Comparison of ENCODE assay signal across 1 cellular context in the genomic region with DNA sequence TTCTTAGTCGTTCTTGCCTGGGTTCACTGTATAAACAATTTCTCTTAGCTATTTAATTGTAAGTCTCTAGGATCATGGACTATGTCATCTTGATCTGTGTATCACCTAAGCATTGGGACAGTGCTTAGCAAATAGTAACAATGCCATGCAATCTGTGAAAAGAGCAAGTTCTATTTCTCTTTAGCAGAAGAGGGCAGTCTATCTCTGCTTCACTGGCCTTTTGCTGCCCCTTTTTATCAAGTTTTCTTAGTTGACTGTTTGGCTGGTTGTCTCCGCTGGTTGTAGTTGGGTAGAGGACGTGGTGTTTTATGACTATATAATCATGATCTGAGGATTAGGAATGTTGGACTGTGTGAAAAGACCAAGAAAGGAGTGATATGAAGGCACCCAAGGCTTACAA.
TF ChIP-seq lines count a peak whose summit lies in the region.

No MANE protein-coding gene starts in this region.

TF ChIP-seq in WTC11, 78 proteins besides CTCF, POLR2A, EP300 and RAD21 (continued from another document):
- no peak for TF ChIP-seq ZNF416 (CRISPR knock-in tag; IDR thresholded peaks at IDR 0.05)
- TF ChIP-seq KAT7 (CRISPR knock-in tag; IDR thresholded peaks at IDR 0.05; ENCODE audit: borderline replicate concordance), result no peak
- TF ChIP-seq GRHL2 (CRISPR knock-in tag; IDR thresholded peaks at IDR 0.05; ENCODE audit: insufficient replicate concordance, severe bottlenecking), result no peak
- no peak for TF ChIP-seq PRRX2 (CRISPR knock-in tag; IDR thresholded peaks at IDR 0.05)
- TF ChIP-seq, protein P1, sequence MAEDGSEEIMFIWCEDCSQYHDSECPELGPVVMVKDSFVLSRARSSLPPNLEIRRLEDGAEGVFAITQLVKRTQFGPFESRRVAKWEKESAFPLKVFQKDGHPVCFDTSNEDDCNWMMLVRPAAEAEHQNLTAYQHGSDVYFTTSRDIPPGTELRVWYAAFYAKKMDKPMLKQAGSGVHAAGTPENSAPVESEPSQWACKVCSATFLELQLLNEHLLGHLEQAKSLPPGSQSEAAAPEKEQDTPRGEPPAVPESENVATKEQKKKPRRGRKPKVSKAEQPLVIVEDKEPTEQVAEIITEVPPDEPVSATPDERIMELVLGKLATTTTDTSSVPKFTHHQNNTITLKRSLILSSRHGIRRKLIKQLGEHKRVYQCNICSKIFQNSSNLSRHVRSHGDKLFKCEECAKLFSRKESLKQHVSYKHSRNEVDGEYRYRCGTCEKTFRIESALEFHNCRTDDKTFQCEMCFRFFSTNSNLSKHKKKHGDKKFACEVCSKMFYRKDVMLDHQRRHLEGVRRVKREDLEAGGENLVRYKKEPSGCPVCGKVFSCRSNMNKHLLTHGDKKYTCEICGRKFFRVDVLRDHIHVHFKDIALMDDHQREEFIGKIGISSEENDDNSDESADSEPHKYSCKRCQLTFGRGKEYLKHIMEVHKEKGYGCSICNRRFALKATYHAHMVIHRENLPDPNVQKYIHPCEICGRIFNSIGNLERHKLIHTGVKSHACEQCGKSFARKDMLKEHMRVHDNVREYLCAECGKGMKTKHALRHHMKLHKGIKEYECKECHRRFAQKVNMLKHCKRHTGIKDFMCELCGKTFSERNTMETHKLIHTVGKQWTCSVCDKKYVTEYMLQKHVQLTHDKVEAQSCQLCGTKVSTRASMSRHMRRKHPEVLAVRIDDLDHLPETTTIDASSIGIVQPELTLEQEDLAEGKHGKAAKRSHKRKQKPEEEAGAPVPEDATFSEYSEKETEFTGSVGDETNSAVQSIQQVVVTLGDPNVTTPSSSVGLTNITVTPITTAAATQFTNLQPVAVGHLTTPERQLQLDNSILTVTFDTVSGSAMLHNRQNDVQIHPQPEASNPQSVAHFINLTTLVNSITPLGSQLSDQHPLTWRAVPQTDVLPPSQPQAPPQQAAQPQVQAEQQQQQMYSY (CRISPR knock-in tag; IDR thresholded peaks at IDR 0.05), result no peak
- TF ChIP-seq JUN (CRISPR knock-in tag; IDR thresholded peaks at IDR 0.05), result no peak
- TF ChIP-seq, protein P2, sequence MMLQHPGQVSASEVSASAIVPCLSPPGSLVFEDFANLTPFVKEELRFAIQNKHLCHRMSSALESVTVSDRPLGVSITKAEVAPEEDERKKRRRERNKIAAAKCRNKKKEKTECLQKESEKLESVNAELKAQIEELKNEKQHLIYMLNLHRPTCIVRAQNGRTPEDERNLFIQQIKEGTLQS (CRISPR knock-in tag; conservative IDR thresholded peaks at IDR 0.05), result no peak
- TF ChIP-seq TCF7 (CRISPR knock-in tag; IDR thresholded peaks at IDR 0.05; ENCODE audit: low read depth), result no peak
- no peak for TF ChIP-seq ZNF121 (CRISPR knock-in tag; IDR thresholded peaks at IDR 0.05)
